Comparison of ENCODE assay signal across 8 cellular contexts in genomic region chr6:159863341-159863740, GRCh38. TPM values are rescaled to one million over a fixed set of nuclear protein-coding genes. Genes with fewer than 3 reads are reported as not detected.
DNase-seq lines count a peak whose midpoint lies in the region; ATAC-seq and TF ChIP-seq lines count a peak whose summit lies in the region.
"Not testable (repeated sequence)": the region's sequence is repeated elsewhere in the genome, so short reads cannot be mapped to it uniquely, and the experiment has no call there.

No MANE protein-coding gene starts in this region.

- not testable (repeated sequence) for H3K27me3 Mint-ChIP-seq in naive thymus-derived CD4-positive, alpha-beta T cell

- peak; percentile 63 for TF ChIP-seq CTCF in RWPE2 (IDR thresholded peaks at IDR 0.05; ENCODE audit: poor library complexity, severe bottlenecking)
- TF ChIP-seq CTCF in ascending aorta (IDR thresholded peaks at IDR 0.05) = peak; percentile 34 to 61 (median 55)
- peak; percentile 47 to 67 for TF ChIP-seq CTCF in tibial artery (IDR thresholded peaks at IDR 0.05)

- POLR2A ChIA-PET in naive thymus-derived CD4-positive, alpha-beta T cell (lab: Charles Lee) = interaction anchor here (0.6 kb wide), 1 partner anchor 153 kb away, joined by 3 read pairs; no protein-coding TSS in a partner anchor

- peak; percentile 67; the same call in 2 of the 3 replicates for ATAC-seq in RWPE2 (ENCODE audit: low read depth)
- not testable (repeated sequence) for ATAC-seq in naive thymus-derived CD4-positive, alpha-beta T cell

- not testable (repeated sequence) for H3K27ac ChIP-seq in RWPE2 (ENCODE audit: poor library complexity, severe bottlenecking); ascending aorta; naive thymus-derived CD4-positive, alpha-beta T cell (ENCODE audit: low read depth, low read length); tibial artery

- H3K27ac Mint-ChIP-seq in naive thymus-derived CD4-positive, alpha-beta T cell = peak overlapping the region in 8 of 9 donors; percentile 34 to 83 (median 61)

- H3K4me1 ChIP-seq in RWPE2 (ENCODE audit: insufficient read depth, poor library complexity, severe bottlenecking); ascending aorta; tibial artery: not testable (repeated sequence)
- H3K4me1 ChIP-seq in naive thymus-derived CD4-positive, alpha-beta T cell (ENCODE audit: control insufficient read depth in 2 of 2, insufficient read depth in 2 of 2, low read length in 2 of 2) = peaks cover 0 to 20% of the 10 kb centered on the region in 2 donors

- not testable (repeated sequence) for H3K36me3 Mint-ChIP-seq in naive thymus-derived CD4-positive, alpha-beta T cell

- not testable (repeated sequence) for H3K4me3 ChIP-seq in RWPE2 (ENCODE audit: severe bottlenecking); ascending aorta; naive thymus-derived CD4-positive, alpha-beta T cell (ENCODE audit: low read length); tibial artery

- intact Hi-C loops in ascending aorta (cut with DNase I) (loop anchor here (1.0 to 10.0 kb wide), 4 partner anchors 78 to 671 kb away; no protein-coding TSS in a partner anchor), tibial artery (cut with DNase I; ENCODE audit: low total_unique reads) (loop anchor here (10.0 kb wide), 2 partner anchors 211 to 591 kb away; no protein-coding TSS in a partner anchor)
- intact Hi-C loops in naive thymus-derived CD4-positive, alpha-beta T cell (cut with micrococcal nuclease) = loop anchor here (1.0 to 10.0 kb wide), 7 partner anchors 78 to 1507 kb away; no protein-coding TSS in a partner anchor

- peaks cover 14 to 29% (median 25%) of the 10 kb centered on the region in 7 donors for H3K4me1 Mint-ChIP-seq in naive thymus-derived CD4-positive, alpha-beta T cell

- DNase-seq in DMS153 treated with DMSO at 0.1 percent for 48 hours (lab: John Stamatoyannopoulos, UW; ENCODE audit: unreplicated experiment) (peak; percentile 25), HCEC 1CT (peak; percentile 60), NCI-H1694 treated with DMSO at 0.1 percent for 48 hours (lab: John Stamatoyannopoulos, UW) (peak; percentile 71), germinal center (ENCODE audit: low spot score) (peak; percentile 19)
- not testable (repeated sequence) for DNase-seq in RWPE2 (ENCODE audit: low spot score); ascending aorta (ENCODE audit: low spot score in 2 of 2); tibial artery
- DNase-seq in naive thymus-derived CD4-positive, alpha-beta T cell = peak in 6 of 9 donors; percentile 16 to 50 (median 34)

- H3K9me3 Mint-ChIP-seq in naive thymus-derived CD4-positive, alpha-beta T cell = not testable (repeated sequence)

- not testable (repeated sequence) for H3K36me3 ChIP-seq in RWPE2 (ENCODE audit: low read depth); ascending aorta; naive thymus-derived CD4-positive, alpha-beta T cell (ENCODE audit: control insufficient read depth in 2 of 3, insufficient read depth in 3 of 3, low read length in 3 of 3); tibial artery

- H3K27me3 ChIP-seq in RWPE2 (ENCODE audit: insufficient read depth, poor library complexity, severe bottlenecking); ascending aorta; naive thymus-derived CD4-positive, alpha-beta T cell (ENCODE audit: control insufficient read depth in 2 of 2, insufficient read depth in 2 of 2, low read length in 2 of 2); tibial artery: not testable (repeated sequence)

- peak overlapping the region in 6 of 10 donors; percentile 18 to 72 (median 48) for H3K4me3 Mint-ChIP-seq in naive thymus-derived CD4-positive, alpha-beta T cell

- not testable (repeated sequence) for H3K9me3 ChIP-seq in RWPE2 (ENCODE audit: severe bottlenecking); ascending aorta; naive thymus-derived CD4-positive, alpha-beta T cell (ENCODE audit: control insufficient read depth in 2 of 3, low read length in 3 of 3); tibial artery

- CTCF ChIA-PET in naive thymus-derived CD4-positive, alpha-beta T cell (lab: Charles Lee) = interaction anchor here (0.7 to 1.4 kb wide), 5 partner anchors 210 to 671 kb away, joined by 3 to 7 read pairs (median 3); no protein-coding TSS in a partner anchor

RNA-seq across cellular contexts. Expression of gene MAS1, which starts 27.4 kb away (rescaled TPM):
- total RNA-seq in ascending aorta = not detected
- not detected for total RNA-seq in naive thymus-derived CD4-positive, alpha-beta T cell
- polyA plus RNA-seq in naive thymus-derived CD4-positive, alpha-beta T cell = not detected
